ENCODE assay signal across 15 cellular contexts in the genomic region with DNA sequence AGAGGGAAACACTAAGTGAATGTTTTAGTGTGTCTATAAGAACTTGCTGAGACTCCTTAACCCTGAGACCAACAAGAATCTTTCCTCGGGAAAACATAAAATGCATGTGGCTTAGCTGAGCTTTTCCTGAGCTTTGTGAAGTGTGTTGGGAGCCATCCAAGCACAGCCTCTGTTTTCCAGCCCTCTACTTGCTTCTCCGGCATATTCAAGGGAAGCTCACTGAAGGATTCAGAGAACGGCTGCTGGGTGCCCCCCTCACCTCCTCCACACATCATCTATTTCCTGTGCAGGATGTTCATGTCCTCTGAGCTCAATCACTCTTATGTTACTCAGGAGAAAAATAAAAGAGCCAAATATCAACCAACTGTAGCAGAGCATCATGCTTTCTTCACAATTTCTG.
DNase-seq lines count a peak whose midpoint lies in the region; ATAC-seq and TF ChIP-seq lines count a peak whose summit lies in the region.
"Had no signal": no experiment of that assay in that cellular context is flagged by ENCODE, and none has a peak within 500 bp of the region (broad histone marks: within the 10 kb centered on the region; RNA-seq: fewer than 3 reads in every experiment).

No MANE protein-coding gene starts in this region.

- H3K9me3 ChIP-seq in esophagus squamous epithelium: no peaks in the 10 kb centered on the region
- H3K9me3 ChIP-seq: SJSA1 had no signal

- H3K4me3 Mint-ChIP-seq in GM23338 (no peak overlapping the region), nephron progenitor cell (peak overlapping the region; percentile 39)
- H3K4me3 Mint-ChIP-seq: natural killer cell treated with Interleukin-12 subunit alpha and Interleukin-12 subunit beta and Interleukin-15 and Interleukin-18, amount 100 ng/mL, for 72 hours had no signal

- no peaks in the 10 kb centered on the region for H3K4me1 Mint-ChIP-seq in GM23338
- H3K4me1 Mint-ChIP-seq in nephron progenitor cell: peaks cover 57% of the 10 kb centered on the region

- H3K27ac ChIP-seq in GM23338 (ENCODE audit: low read depth) (no peak overlapping the region), esophagus squamous epithelium (peak overlapping the region in 3 of 4 donors; percentile 26 to 74 (median 31))
- H3K27ac ChIP-seq: SJSA1 had no signal

- DNase-seq in AG08396 (ENCODE audit: low spot score): peak; percentile 3
- peak; percentile 7 for DNase-seq in GM23338 (ENCODE audit: low spot score)
- no peak for DNase-seq in esophagus squamous epithelium (lab: John Stamatoyannopoulos, UW)
- DNase-seq in nephron progenitor cell: peak; percentile 10
- DNase-seq in DMS114 treated with DMSO at 0.1 percent for 48 hours (lab: John Stamatoyannopoulos, UW; ENCODE audit: unreplicated experiment): no peak
- no peak for DNase-seq in lower leg skin (ENCODE audit: low spot score in 2 of 2)
- DNase-seq: activated CD4-positive, alpha-beta T cell treated with anti-CD3 and anti-CD28 coated beads, Interleukin-2, amount 50 U/mL, for 1 hour; amniotic stem cell; HCEC 1CT; NCI-H1092 treated with DMSO at 0.1 percent for 48 hours; NCI-H748 treated with DMSO at 0.1 percent for 48 hours had no signal

- ATAC-seq in GM23338 (no peak), HG02973 (IDR thresholded peaks at IDR 0.05; ENCODE audit: unreplicated experiment) (no peak)
- no peak for ATAC-seq in activated CD4-positive, CD25-positive, alpha-beta regulatory T cell treated with anti-CD3 and anti-CD28 coated beads, Interleukin-2, amount 50 U/mL, for 24 hours
- ATAC-seq: natural killer cell treated with Interleukin-12 subunit alpha and Interleukin-12 subunit beta and Interleukin-15 and Interleukin-18, amount 100 ng/mL, for 72 hours had no signal

- no peak for TF ChIP-seq POLR2A in esophagus squamous epithelium (IDR thresholded peaks at IDR 0.05)
- TF ChIP-seq POLR2A in lower leg skin (IDR thresholded peaks at IDR 0.05): no peak

- H3K27ac Mint-ChIP-seq in GM23338: no peak overlapping the region
- peak overlapping the region; percentile 97 for H3K27ac Mint-ChIP-seq in nephron progenitor cell
- H3K27ac Mint-ChIP-seq: natural killer cell treated with Interleukin-12 subunit alpha and Interleukin-12 subunit beta and Interleukin-15 and Interleukin-18, amount 100 ng/mL, for 72 hours had no signal

- no peaks in the 10 kb centered on the region for H3K79me2 ChIP-seq in GM23338 (replicated peaks; ENCODE audit: insufficient read depth)

- H3F3A ChIP-seq in GM23338 (replicated peaks; ENCODE audit: low read depth): no peaks in the 10 kb centered on the region

- H3K9me3 Mint-ChIP-seq in GM23338 (no peaks in the 10 kb centered on the region), nephron progenitor cell (no peaks in the 10 kb centered on the region)
- H3K9me3 Mint-ChIP-seq: natural killer cell treated with Interleukin-12 subunit alpha and Interleukin-12 subunit beta and Interleukin-15 and Interleukin-18, amount 100 ng/mL, for 72 hours had no signal

- no peaks in the 10 kb centered on the region; the same call in 1 of the 2 replicates for H3K4me1 ChIP-seq in GM23338 (ENCODE audit: insufficient read depth)
- peaks cover 4 to 6% (median 5%) of the 10 kb centered on the region in 3 donors for H3K4me1 ChIP-seq in esophagus squamous epithelium
- H3K4me1 ChIP-seq: SJSA1 had no signal

- no peaks in the 10 kb centered on the region for H3K36me3 ChIP-seq in GM23338 (ENCODE audit: insufficient read depth)
- no peaks in the 10 kb centered on the region for H3K36me3 ChIP-seq in esophagus squamous epithelium
- H3K36me3 ChIP-seq: SJSA1 had no signal

- H3K27me3 Mint-ChIP-seq in GM23338 (ENCODE audit: insufficient read depth, low read depth, poor library complexity) (peaks cover 5% of the 10 kb centered on the region), nephron progenitor cell (ENCODE audit: low read depth, poor library complexity) (no peaks in the 10 kb centered on the region)
- H3K27me3 Mint-ChIP-seq: natural killer cell treated with Interleukin-12 subunit alpha and Interleukin-12 subunit beta and Interleukin-15 and Interleukin-18, amount 100 ng/mL, for 72 hours had no signal

- H2AFZ ChIP-seq in GM23338: peak overlapping the region; percentile 6

- H3K27me3 ChIP-seq in GM23338 (ENCODE audit: insufficient read depth) (no peaks in the 10 kb centered on the region), esophagus squamous epithelium (no peaks in the 10 kb centered on the region)
- H3K27me3 ChIP-seq: SJSA1 had no signal

- TF ChIP-seq CTCF in GM23338 (conservative IDR thresholded peaks at IDR 0.05; ENCODE audit: low read depth in 2 of 2): no peak
- no peak for TF ChIP-seq CTCF in esophagus squamous epithelium (IDR thresholded peaks at IDR 0.05)
- no peak for TF ChIP-seq CTCF in nephron progenitor cell (IDR thresholded peaks at IDR 0.05)
- TF ChIP-seq CTCF in lower leg skin (IDR thresholded peaks at IDR 0.05): no peak

- WGBS in esophagus squamous epithelium, 2 donors: 32 to 50% methylated on average over 3 of the region's 3 CpGs
- WGBS in lower leg skin, 2 donors: 41 to 56% methylated on average over 3 of the region's 3 CpGs

- H3K4me3 ChIP-seq in GM23338: no peak overlapping the region
- no peak overlapping the region for H3K4me3 ChIP-seq in esophagus squamous epithelium
- H3K4me3 ChIP-seq in lower leg skin (ENCODE audit: low read depth, poor library complexity, severe bottlenecking): no peak overlapping the region
- H3K4me3 ChIP-seq: SJSA1 had no signal

- H3K9me2 ChIP-seq in GM23338 (ENCODE audit: insufficient read depth): no peaks in the 10 kb centered on the region

- H3K36me3 Mint-ChIP-seq in GM23338 (ENCODE audit: low read depth): no peaks in the 10 kb centered on the region
- H3K36me3 Mint-ChIP-seq in nephron progenitor cell (ENCODE audit: low read depth): no peaks in the 10 kb centered on the region
- H3K36me3 Mint-ChIP-seq: natural killer cell treated with Interleukin-12 subunit alpha and Interleukin-12 subunit beta and Interleukin-15 and Interleukin-18, amount 100 ng/mL, for 72 hours had no signal

- H3K4me2 ChIP-seq in GM23338: no peak overlapping the region

- H4K20me1 ChIP-seq in GM23338 (replicated peaks; ENCODE audit: insufficient read depth): no peaks in the 10 kb centered on the region

- intact Hi-C loops in esophagus squamous epithelium (cut with DNase I) (loop anchor here (10.0 kb wide), 1 partner anchor 716 kb away; a partner anchor contains a TSS), lower leg skin (cut with DNase I; ENCODE audit: low total_unique reads) (loop anchor here (5.0 kb wide), 1 partner anchor 719 kb away; a partner anchor contains a TSS)

TF ChIP-seq in GM23338, 12 proteins besides CTCF, POLR2A, EP300 and RAD21:
- TF ChIP-seq POLR2AphosphoS5 (IDR thresholded peaks at IDR 0.05; ENCODE audit: low read depth) (no peak), EZH2phosphoT487 (IDR thresholded peaks at IDR 0.05; ENCODE audit: unreplicated experiment) (no peak), CREB1 (CRISPR knock-in tag; IDR thresholded peaks at IDR 0.05; ENCODE audit: low read depth) (no peak), NANOG (IDR thresholded peaks at IDR 0.05; ENCODE audit: borderline replicate concordance) (no peak), JUNB (IDR thresholded peaks at IDR 0.05; ENCODE audit: unreplicated experiment) (no peak), EZH2 (IDR thresholded peaks at IDR 0.05; ENCODE audit: low read depth, unreplicated experiment) (no peak), ZNF331 (CRISPR knock-in tag; IDR thresholded peaks at IDR 0.05; ENCODE audit: low read depth) (no peak)
- TF ChIP-seq, protein P1, sequence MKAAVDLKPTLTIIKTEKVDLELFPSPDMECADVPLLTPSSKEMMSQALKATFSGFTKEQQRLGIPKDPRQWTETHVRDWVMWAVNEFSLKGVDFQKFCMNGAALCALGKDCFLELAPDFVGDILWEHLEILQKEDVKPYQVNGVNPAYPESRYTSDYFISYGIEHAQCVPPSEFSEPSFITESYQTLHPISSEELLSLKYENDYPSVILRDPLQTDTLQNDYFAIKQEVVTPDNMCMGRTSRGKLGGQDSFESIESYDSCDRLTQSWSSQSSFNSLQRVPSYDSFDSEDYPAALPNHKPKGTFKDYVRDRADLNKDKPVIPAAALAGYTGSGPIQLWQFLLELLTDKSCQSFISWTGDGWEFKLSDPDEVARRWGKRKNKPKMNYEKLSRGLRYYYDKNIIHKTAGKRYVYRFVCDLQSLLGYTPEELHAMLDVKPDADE (IDR thresholded peaks at IDR 0.05): no peak

Comparison
In these comparisons a context has a peak if more than half of its experiments do, and no peak if none do; other contexts are left out.
1. DNase-seq: peak in AG08396 (single experiment), GM23338 (single experiment) and nephron progenitor cell (single experiment); none in esophagus squamous epithelium (single experiment), DMS114 treated with DMSO at 0.1 percent for 48 hours (single experiment) and lower leg skin (0 of 2).